23 cellular contexts compared by ENCODE assay signal in genomic region chr17:55288356-55289105, GRCh38. TPM values are rescaled to one million over a fixed set of nuclear protein-coding genes. Genes with fewer than 3 reads are reported as not detected.
"Had no signal": no experiment of that assay in that cellular context is flagged by ENCODE, and none has a peak within 500 bp of the region (broad histone marks: within the 10 kb centered on the region; RNA-seq: fewer than 3 reads in every experiment).

No MANE protein-coding gene starts in this region.

- H3K4me3 ChIP-seq: MG63, Peyer's patch had no signal

- H3K27ac Mint-ChIP-seq: activated CD4-positive, alpha-beta T cell treated with anti-CD3 and anti-CD28 coated beads, Interleukin-2, amount 10 ng/mL, durations not matched to agents 24 days and 14 days; activated CD8-positive, alpha-beta memory T cell treated with anti-CD3 and anti-CD28 coated beads, Interleukin-2, amount 10 ng/mL, durations not matched to agents 7 days and 5 days; activated naive CD8-positive, alpha-beta T cell; T-helper 17 cell; WTC11 had no signal

- H3K27me3 Mint-ChIP-seq: activated naive CD8-positive, alpha-beta T cell; brain; T-helper 17 cell had no signal

- H3K9me3 Mint-ChIP-seq: activated T-cell treated with anti-CD3 and anti-CD28 coated beads, Interleukin-2, amount 50 U/mL, for 4 hours had no signal

- H3K9me3 ChIP-seq: Peyer's patch had no signal

- H3K36me3 ChIP-seq: MG63, Peyer's patch had no signal

- DNase-seq: activated CD4-positive, alpha-beta T cell treated with anti-CD3 and anti-CD28 coated beads, Interleukin-2, amount 10 ng/mL, durations not matched to agents 24 days and 14 days; activated CD4-positive, alpha-beta T cell treated with anti-CD3 and anti-CD28 coated beads, Interleukin-2, amount 50 U/mL, for 48 hours; activated CD4-positive, CD25-positive, alpha-beta regulatory T cell treated with anti-CD3 and anti-CD28 coated beads, Interleukin-2, amount 50 U/mL, for 72 hours; activated CD8-positive, alpha-beta memory T cell treated with anti-CD3 and anti-CD28 coated beads, Interleukin-2, amount 10 ng/mL, durations not matched to agents 7 days and 5 days; activated effector memory CD4-positive, alpha-beta T cell treated with anti-CD3 and anti-CD28 coated beads, Interleukin-2, amount 50 U/mL, for 16 hours; activated naive CD4-positive, alpha-beta T cell treated with Interleukin-2 at 50 U/mL for 16 hours; activated T-cell treated with anti-CD3 and anti-CD28 coated beads, Interleukin-2, amount 50 U/mL, for 4 hours; amygdala; NCI-H1105 treated with DMSO at 0.1 percent for 48 hours; NCI-H1436 treated with DMSO at 0.1 percent for 48 hours; NCI-H187 treated with DMSO at 0.1 percent for 48 hours; NCI-H2081 treated with DMSO at 0.1 percent for 48 hours; NCI-H446; NCI-H524; Peyer's patch; SIG-M5; T-helper 17 cell; T-helper 9 cell had no signal

- ATAC-seq: activated CD8-positive, alpha-beta memory T cell treated with anti-CD3 and anti-CD28 coated beads, Interleukin-2, amount 10 ng/mL, durations not matched to agents 7 days and 5 days; activated T-cell treated with anti-CD3 and anti-CD28 coated beads, Interleukin-2, amount 50 U/mL, for 4 hours; T-helper 17 cell; WTC11 had no signal

- H3K4me3 Mint-ChIP-seq: activated CD4-positive, alpha-beta T cell treated with anti-CD3 and anti-CD28 coated beads, Interleukin-2, amount 10 ng/mL, durations not matched to agents 24 days and 14 days; activated CD8-positive, alpha-beta memory T cell treated with anti-CD3 and anti-CD28 coated beads, Interleukin-2, amount 10 ng/mL, durations not matched to agents 7 days and 5 days; activated naive CD8-positive, alpha-beta T cell; activated T-cell treated with anti-CD3 and anti-CD28 coated beads, Interleukin-2, amount 50 U/mL, for 4 hours; brain; T-helper 17 cell; WTC11 had no signal

- H3K27me3 ChIP-seq: MG63, Peyer's patch had no signal

- FAIRE-seq: astrocyte had no signal

- H3K36me3 Mint-ChIP-seq: activated CD8-positive, alpha-beta memory T cell treated with anti-CD3 and anti-CD28 coated beads, Interleukin-2, amount 10 ng/mL, durations not matched to agents 7 days and 5 days; activated naive CD8-positive, alpha-beta T cell; WTC11 had no signal

RNA-seq across cellular contexts. Expression of gene HLF, which starts 23.8 kb away (rescaled TPM):
- total RNA-seq: astrocyte had no signal
